28 cellular contexts compared by ENCODE assay signal in genomic region chr1:1140673-1141072, GRCh38. TPM values are rescaled to one million over a fixed set of nuclear protein-coding genes. Genes with fewer than 3 reads are reported as not detected.
"Had no signal": no experiment of that assay in that cellular context is flagged by ENCODE, and none has a peak within 500 bp of the region (broad histone marks: within the 10 kb centered on the region; RNA-seq: fewer than 3 reads in every experiment).

No MANE protein-coding gene starts in this region.

- H2AFZ ChIP-seq: neural progenitor cell had no signal

- H3K4me3 ChIP-seq: left ventricle myocardium inferior, lung, neural progenitor cell, ovary, sigmoid colon, spleen, tibial nerve, upper lobe of left lung, vagina had no signal

- H3K9ac ChIP-seq: neural progenitor cell had no signal

- H3K9me3 ChIP-seq: left ventricle myocardium inferior, ovary, sigmoid colon, spleen, tibial nerve, upper lobe of left lung, vagina had no signal

- H3K27me3 ChIP-seq: ovary, vagina had no signal

- DNase-seq: islet precursor cell; left ventricle myocardium inferior; mesendoderm; naive B cell; natural killer cell; nephron progenitor cell; ovary; retina; right cardiac atrium; sigmoid colon; small intestine; spleen; stimulated activated CD4-positive, alpha-beta T cell treated with anti-CD3 and anti-CD28 coated beads, Interleukin-4, amount 100 ng/mL, for 24 hours; stimulated activated naive CD4-positive, alpha-beta T cell; substantia nigra had no signal

- H3K9me3 Mint-ChIP-seq: mesothelial cell of epicardium; naive B cell; natural killer cell; nephron progenitor cell; neural progenitor cell; stimulated activated effector memory CD8-positive, alpha-beta T cell treated with anti-CD3 and anti-CD28 coated beads, Interleukin-12 subunit alpha, Interleukin-12 subunit beta, amount 100 ng/mL, for 72 hours; stimulated activated naive CD8-positive, alpha-beta T cell treated with anti-CD3 and anti-CD28 coated beads, Interleukin-15, Interleukin-2, amounts not matched to agents 100 ng/mL and 50 ng/mL, for 24 hours had no signal

- H3K4me1 ChIP-seq: sigmoid colon had no signal

- H3K4me3 Mint-ChIP-seq: mesothelial cell of epicardium; naive B cell; natural killer cell; nephron progenitor cell; neural progenitor cell; stimulated activated effector memory CD8-positive, alpha-beta T cell treated with anti-CD3 and anti-CD28 coated beads, Interleukin-12 subunit alpha, Interleukin-12 subunit beta, amount 100 ng/mL, for 72 hours; stimulated activated naive CD8-positive, alpha-beta T cell treated with anti-CD3 and anti-CD28 coated beads, Interleukin-15, Interleukin-2, amounts not matched to agents 100 ng/mL and 50 ng/mL, for 24 hours had no signal

- H3K4me1 Mint-ChIP-seq: nephron progenitor cell had no signal

- H3K27me3 Mint-ChIP-seq: naive B cell; progenitor cell of endocrine pancreas; stimulated activated naive CD8-positive, alpha-beta T cell treated with anti-CD3 and anti-CD28 coated beads, Interleukin-15, Interleukin-2, amounts not matched to agents 100 ng/mL and 50 ng/mL, for 24 hours had no signal

- H3K4me2 ChIP-seq: neural progenitor cell had no signal

- ATAC-seq: natural killer cell; right cardiac atrium; stimulated activated effector memory CD8-positive, alpha-beta T cell treated with anti-CD3 and anti-CD28 coated beads, Interleukin-12 subunit alpha, Interleukin-12 subunit beta, amount 100 ng/mL, for 72 hours had no signal

- H3K27ac Mint-ChIP-seq: mesothelial cell of epicardium; natural killer cell; nephron progenitor cell; neural progenitor cell; progenitor cell of endocrine pancreas; stimulated activated naive CD8-positive, alpha-beta T cell treated with anti-CD3 and anti-CD28 coated beads, Interleukin-15, Interleukin-2, amounts not matched to agents 100 ng/mL and 50 ng/mL, for 24 hours had no signal

- H3K36me3 Mint-ChIP-seq: mesothelial cell of epicardium, naive B cell, natural killer cell, neural progenitor cell had no signal

- H3K36me3 ChIP-seq: left ventricle myocardium inferior, neural progenitor cell, ovary, sigmoid colon, spleen, tibial nerve, upper lobe of left lung, vagina had no signal

- H3K27ac ChIP-seq: left ventricle myocardium inferior, neural progenitor cell, ovary, sigmoid colon, spleen, tibial nerve, upper lobe of left lung, vagina had no signal

RNA-seq across cellular contexts. Expression of gene TTLL10, which starts 33.0 kb away (rescaled TPM):
- total RNA-seq: kidney epithelial cell, left ventricle myocardium inferior, lower leg skin, right cardiac atrium, sigmoid colon, temporal lobe, tibial nerve, urinary bladder, vagina had no signal
- polyA plus RNA-seq: ovary had no signal
